ENCODE assay signal across 9 cellular contexts in genomic region chr1:25063591-25064416, GRCh38.
DNase-seq lines count a peak whose midpoint lies in the region; TF ChIP-seq lines count a peak whose summit lies in the region.
"Had no signal": no experiment of that assay in that cellular context is flagged by ENCODE, and none has a peak within 500 bp of the region (broad histone marks: within the 10 kb centered on the region; RNA-seq: fewer than 3 reads in every experiment).

No MANE protein-coding gene starts in this region.

- H3K4me1 ChIP-seq in testis: no peaks in the 10 kb centered on the region

- in situ Hi-C loops in ACHN (cut with HindIII; ENCODE audit: low pct_ligation_motif_present, low pct_unique_long_range_greater_than_20kb, low sequenced_read_pairs): no loop called here

- peak; percentile 36 for DNase-seq in DMS53 treated with DMSO at 0.1 percent for 48 hours (lab: John Stamatoyannopoulos, UW; ENCODE audit: unreplicated experiment)
- DNase-seq in HL-60 (ENCODE audit: low read depth in 1 of 2, low spot score in 1 of 2): no peak
- peak; percentile 7 for DNase-seq in amniotic epithelial cell (ENCODE audit: low read depth)
- DNase-seq in myocyte (ENCODE audit: low read depth): peak; percentile 39
- DNase-seq in testis: no peak
- no peak for DNase-seq in ACHN
- no peak for DNase-seq in nucleus accumbens (lab: John Stamatoyannopoulos, UW)
- DNase-seq: NCI-H1417 treated with DMSO at 0.1 percent for 48 hours, NCI-H748 treated with DMSO at 0.1 percent for 48 hours had no signal

- 83 to 87% methylated on average over 10 of the region's 10 CpGs for WGBS in testis, 2 donors

- TF ChIP-seq CTCF in HL-60 (IDR thresholded peaks at IDR 0.05; ENCODE audit: insufficient read depth, low read length) (no peak), testis (IDR thresholded peaks at IDR 0.05) (no peak)

- no peak for TF ChIP-seq POLR2A in testis (IDR thresholded peaks at IDR 0.05)

- intact Hi-C loops in testis (cut with DNase I; ENCODE audit: low total_unique reads): no loop called here

- H3K4me3 ChIP-seq in HL-60 (replicated peaks; ENCODE audit: insufficient read depth, low read length) (no peak overlapping the region), testis (no peak overlapping the region)

- H3K36me3 ChIP-seq in testis (ENCODE audit: low read depth, missing control alignments): no peaks in the 10 kb centered on the region

- H3K9me3 ChIP-seq in testis: no peaks in the 10 kb centered on the region

- H3K27me3 ChIP-seq in HL-60 (ENCODE audit: insufficient read depth, poor library complexity, severe bottlenecking) (no peaks in the 10 kb centered on the region), testis (no peaks in the 10 kb centered on the region)

- H3K27ac ChIP-seq in HL-60 (replicated peaks) (peak overlapping the region; percentile 18; the same call in 1 of the 2 replicates), testis (no peak overlapping the region)

Comparison
In these comparisons a context has a peak if more than half of its experiments do, and no peak if none do; other contexts are left out.
1. DNase-seq: peak in DMS53 treated with DMSO at 0.1 percent for 48 hours (single experiment), amniotic epithelial cell (single experiment) and myocyte (single experiment); none in HL-60 (0 of 2), testis (single experiment), ACHN (single experiment) and nucleus accumbens (0 of 56).